ENCODE assay signal across 15 cellular contexts in genomic region chr11:118212131-118212725, GRCh38. TPM values are rescaled to one million over a fixed set of nuclear protein-coding genes. Genes with fewer than 3 reads are reported as not detected.
DNase-seq lines count a peak whose midpoint lies in the region; ATAC-seq and TF ChIP-seq lines count a peak whose summit lies in the region.
"Had no signal": no experiment of that assay in that cellular context is flagged by ENCODE, and none has a peak within 500 bp of the region (broad histone marks: within the 10 kb centered on the region; RNA-seq: fewer than 3 reads in every experiment).

No MANE protein-coding gene starts in this region.

- no peaks in the 10 kb centered on the region for H3K27me3 Mint-ChIP-seq in activated T-helper 2 cell treated with anti-CD3 and anti-CD28 coated beads, Interferon-gamma antibody, Interleukin-2, Interleukin-4, amounts not matched to agents 10 μg/mL and 5 μg/mL and 100 μg/mL, durations not matched to agents 14 hours and 24 hours and 36 hours (ENCODE audit: low read depth)
- no peaks in the 10 kb centered on the region for H3K27me3 Mint-ChIP-seq in Calu3 (ENCODE audit: unreplicated experiment)

- H3K27ac ChIP-seq in dorsolateral prefrontal cortex = peak overlapping the region in 1 of 59 donors; percentile 88

- ATAC-seq in Right ventricle myocardium inferior (peak; percentile 72), GM18909 (IDR thresholded peaks at IDR 0.05; ENCODE audit: poor library complexity, unreplicated experiment) (no peak)
- ATAC-seq: natural killer cell treated with Interleukin-12 subunit alpha and Interleukin-12 subunit beta and Interleukin-15 and Interleukin-18, amount 100 ng/mL, for 72 hours had no signal

- intact Hi-C loops in Right ventricle myocardium inferior (cut with DNase I) = no loop called here
- intact Hi-C loops in cardiac septum (cut with DNase I) = no loop called here
- intact Hi-C loops in activated T-helper 2 cell treated with anti-CD3 and anti-CD28 coated beads, Interferon-gamma antibody, Interleukin-2, Interleukin-4, amounts not matched to agents 10 μg/mL and 5 μg/mL and 100 μg/mL, durations not matched to agents 14 hours and 24 hours and 36 hours (cut with micrococcal nuclease) = no loop called here
- intact Hi-C loops in Calu3 (cut with micrococcal nuclease; ENCODE audit: unreplicated experiment) = no loop called here
- intact Hi-C loops in dorsolateral prefrontal cortex (cut with DNase I) = no loop called here

- H3K4me3 Mint-ChIP-seq in activated T-helper 2 cell treated with anti-CD3 and anti-CD28 coated beads, Interferon-gamma antibody, Interleukin-2, Interleukin-4, amounts not matched to agents 10 μg/mL and 5 μg/mL and 100 μg/mL, durations not matched to agents 14 hours and 24 hours and 36 hours (ENCODE audit: low read depth) = peak overlapping the region; percentile 1
- H3K4me3 Mint-ChIP-seq in Calu3 (ENCODE audit: low read depth, unreplicated experiment) = no peak overlapping the region
- H3K4me3 Mint-ChIP-seq: activated B cell treated with CpG ODN at 0.5 μM for 24 hours had no signal

- peaks cover 82% of the 10 kb centered on the region for H3K36me3 Mint-ChIP-seq in activated T-helper 2 cell treated with anti-CD3 and anti-CD28 coated beads, Interferon-gamma antibody, Interleukin-2, Interleukin-4, amounts not matched to agents 10 μg/mL and 5 μg/mL and 100 μg/mL, durations not matched to agents 14 hours and 24 hours and 36 hours (ENCODE audit: low read depth)
- no peaks in the 10 kb centered on the region for H3K36me3 Mint-ChIP-seq in Calu3 (ENCODE audit: insufficient read depth, unreplicated experiment)
- H3K36me3 Mint-ChIP-seq: natural killer cell treated with Interleukin-12 subunit alpha and Interleukin-12 subunit beta and Interleukin-15 and Interleukin-18, amount 100 ng/mL, for 72 hours had no signal

- BruUV-seq in Calu3 (replicated peaks; lab: Mats Ljungman, UMichigan) = no TSS peak

- CTCF ChIA-PET in Calu3 (lab: Charles Lee) = no interaction called here

- peaks cover 84% of the 10 kb centered on the region for H3K4me1 Mint-ChIP-seq in activated T-helper 2 cell treated with anti-CD3 and anti-CD28 coated beads, Interferon-gamma antibody, Interleukin-2, Interleukin-4, amounts not matched to agents 10 μg/mL and 5 μg/mL and 100 μg/mL, durations not matched to agents 14 hours and 24 hours and 36 hours (ENCODE audit: low read depth)
- peaks cover 24% of the 10 kb centered on the region for H3K4me1 Mint-ChIP-seq in Calu3 (ENCODE audit: low read depth, unreplicated experiment)

- H3K27ac Mint-ChIP-seq in activated T-helper 2 cell treated with anti-CD3 and anti-CD28 coated beads, Interferon-gamma antibody, Interleukin-2, Interleukin-4, amounts not matched to agents 10 μg/mL and 5 μg/mL and 100 μg/mL, durations not matched to agents 14 hours and 24 hours and 36 hours = peak overlapping the region; percentile 97
- no peak overlapping the region for H3K27ac Mint-ChIP-seq in Calu3 (ENCODE audit: unreplicated experiment)
- H3K27ac Mint-ChIP-seq: activated B cell treated with CpG ODN at 0.5 μM for 24 hours had no signal

- no peaks in the 10 kb centered on the region for H3K9me3 Mint-ChIP-seq in activated T-helper 2 cell treated with anti-CD3 and anti-CD28 coated beads, Interferon-gamma antibody, Interleukin-2, Interleukin-4, amounts not matched to agents 10 μg/mL and 5 μg/mL and 100 μg/mL, durations not matched to agents 14 hours and 24 hours and 36 hours
- H3K9me3 Mint-ChIP-seq in Calu3 (ENCODE audit: low read depth, unreplicated experiment) = no peaks in the 10 kb centered on the region
- H3K9me3 Mint-ChIP-seq: activated B cell treated with CpG ODN at 0.5 μM for 24 hours; natural killer cell treated with Interleukin-12 subunit alpha and Interleukin-12 subunit beta and Interleukin-15 and Interleukin-18, amount 100 ng/mL, for 72 hours had no signal

- DNase-seq in Right ventricle myocardium inferior (ENCODE audit: missing footprints) (no peak), cardiac septum (ENCODE audit: low spot score) (no peak), islet precursor cell (peak; percentile 55), Calu3 (no peak), NCI-H774 (lab: John Stamatoyannopoulos, UW) (no peak), dorsolateral prefrontal cortex (no peak)
- no peak for DNase-seq in activated T-helper 2 cell treated with anti-CD3 and anti-CD28 coated beads, Interferon-gamma antibody, Interleukin-2, Interleukin-4, amounts not matched to agents 10 μg/mL and 5 μg/mL and 100 μg/mL, durations not matched to agents 14 hours and 24 hours and 36 hours (ENCODE audit: low spot score)
- DNase-seq: activated B cell treated with CpG ODN at 0.5 μM for 24 hours; amniotic stem cell; KG1; Peyer's patch; stimulated activated CD4-positive, alpha-beta T cell treated with anti-CD3 and anti-CD28 coated beads, Interleukin-15, amount 100 ng/mL, for 24 hours; stimulated activated naive CD4-positive, alpha-beta T cell treated with Interleukin-2 at 50 U/mL for 16 hours had no signal

- H3K27me3 ChIP-seq in dorsolateral prefrontal cortex = peaks cover 0 to 88% (median 4%) of the 10 kb centered on the region in 45 donors
- H3K27me3 ChIP-seq: Peyer's patch had no signal

- no peak for TF ChIP-seq CTCF in Calu3 (IDR thresholded peaks at IDR 0.05; ENCODE audit: unreplicated experiment)
- TF ChIP-seq CTCF in dorsolateral prefrontal cortex (IDR thresholded peaks at IDR 0.05 in 54 of 56, conservative IDR thresholded peaks at IDR 0.05 in 2 of 56; ENCODE audit: low read depth in 1 of 56, partially characterized antibody in 56 of 56) = no peak

- H3K4me3 ChIP-seq in dorsolateral prefrontal cortex = no peak overlapping the region
- H3K4me3 ChIP-seq: Peyer's patch had no signal

RNA-seq across cellular contexts. Expression of gene JAML, which starts 12.6 kb away (rescaled TPM):
- total RNA-seq in Right ventricle myocardium inferior = 3.3 TPM
- 5.4 TPM for total RNA-seq in cardiac septum
- total RNA-seq in activated T-helper 2 cell treated with anti-CD3 and anti-CD28 coated beads, Interferon-gamma antibody, Interleukin-2, Interleukin-4, amounts not matched to agents 10 μg/mL and 5 μg/mL and 100 μg/mL, durations not matched to agents 14 hours and 24 hours and 36 hours = 377 and 389 TPM in 2 replicates
- 0.07 TPM in 1 of 2 replicates, not detected in the other for total RNA-seq in Calu3 (2022)
- 1 to 10 TPM in 54 of 120 experiments, under 1 TPM in 59, not detected in 7; 0.10 to 5.0 (median 0.98) TPM for total RNA-seq in dorsolateral prefrontal cortex

RNA-seq across cellular contexts. Expression of gene SCN2B, which starts 35.8 kb away (rescaled TPM):
- 18.3 TPM for total RNA-seq in Right ventricle myocardium inferior
- total RNA-seq in cardiac septum = 20.0 TPM
- total RNA-seq in activated T-helper 2 cell treated with anti-CD3 and anti-CD28 coated beads, Interferon-gamma antibody, Interleukin-2, Interleukin-4, amounts not matched to agents 10 μg/mL and 5 μg/mL and 100 μg/mL, durations not matched to agents 14 hours and 24 hours and 36 hours = 0.02 TPM in 1 of 2 replicates, not detected in the other
- total RNA-seq in Calu3 (2022) = not detected in 2 replicates
- total RNA-seq in dorsolateral prefrontal cortex = 100 to 1,000 TPM in 3 of 120 experiments, 10 to 100 TPM in 117; 23.2 to 106 (median 68.8) TPM
- total RNA-seq: activated B cell treated with CpG ODN at 0.5 μM for 24 hours; natural killer cell treated with Interleukin-12 subunit alpha and Interleukin-12 subunit beta and Interleukin-15 and Interleukin-18, amount 100 ng/mL, for 72 hours had no signal

RNA-seq across cellular contexts. Expression of gene MPZL3, which starts 39.9 kb away (rescaled TPM):
- total RNA-seq in Right ventricle myocardium inferior (2.2 TPM), cardiac septum (3.8 TPM), Calu3 (2022) (5.9 and 6.9 TPM in 2 replicates), dorsolateral prefrontal cortex (1 to 10 TPM in 50 of 120 experiments, under 1 TPM in 70; 0.24 to 2.4 (median 0.86) TPM)
- 49.5 and 49.7 TPM in 2 replicates for total RNA-seq in activated T-helper 2 cell treated with anti-CD3 and anti-CD28 coated beads, Interferon-gamma antibody, Interleukin-2, Interleukin-4, amounts not matched to agents 10 μg/mL and 5 μg/mL and 100 μg/mL, durations not matched to agents 14 hours and 24 hours and 36 hours

RNA-seq across cellular contexts. Expression of gene MPZL2, which starts 51.9 kb away (rescaled TPM):
- 11.4 TPM for total RNA-seq in Right ventricle myocardium inferior
- 24.2 TPM for total RNA-seq in cardiac septum
- total RNA-seq in activated T-helper 2 cell treated with anti-CD3 and anti-CD28 coated beads, Interferon-gamma antibody, Interleukin-2, Interleukin-4, amounts not matched to agents 10 μg/mL and 5 μg/mL and 100 μg/mL, durations not matched to agents 14 hours and 24 hours and 36 hours = 13.9 and 14.6 TPM in 2 replicates
- 69.6 and 81.7 TPM in 2 replicates for total RNA-seq in Calu3 (2022)
- 10 to 100 TPM in 11 of 120 experiments, 1 to 10 TPM in 98, under 1 TPM in 10, not detected in 1; 0.48 to 22.0 (median 4.5) TPM for total RNA-seq in dorsolateral prefrontal cortex
- total RNA-seq: activated B cell treated with CpG ODN at 0.5 μM for 24 hours had no signal

RNA-seq across cellular contexts. Expression of gene SCN4B, which starts 59.6 kb away (rescaled TPM):
- total RNA-seq in Right ventricle myocardium inferior = 12.6 TPM
- total RNA-seq in cardiac septum = 17.0 TPM
- 0.30 and 0.32 TPM in 2 replicates for total RNA-seq in activated T-helper 2 cell treated with anti-CD3 and anti-CD28 coated beads, Interferon-gamma antibody, Interleukin-2, Interleukin-4, amounts not matched to agents 10 μg/mL and 5 μg/mL and 100 μg/mL, durations not matched to agents 14 hours and 24 hours and 36 hours
- not detected in 2 replicates for total RNA-seq in Calu3 (2022)
- total RNA-seq in dorsolateral prefrontal cortex = 100 to 1,000 TPM in 7 of 120 experiments, 10 to 100 TPM in 113; 16.9 to 139 (median 69.6) TPM
- total RNA-seq: activated B cell treated with CpG ODN at 0.5 μM for 24 hours; natural killer cell treated with Interleukin-12 subunit alpha and Interleukin-12 subunit beta and Interleukin-15 and Interleukin-18, amount 100 ng/mL, for 72 hours had no signal

Comparison
In these comparisons a context has a peak if more than half of its experiments do, and no peak if none do; other contexts are left out.
1. RNA of gene JAML, which starts 12.6 kb away (total RNA-seq): 377 to 389 TPM in activated T-helper 2 cell treated with anti-CD3 and anti-CD28 coated beads, Interferon-gamma antibody, Interleukin-2, Interleukin-4, amounts not matched to agents 10 μg/mL and 5 μg/mL and 100 μg/mL, durations not matched to agents 14 hours and 24 hours and 36 hours; 5.4 TPM in cardiac septum (single experiment), 3.3 TPM in Right ventricle myocardium inferior (single experiment), 0.10 to 5.0 TPM in dorsolateral prefrontal cortex and 0.07 TPM in Calu3; every median in the first group is over 10 times any median in the second.
2. RNA of gene SCN2B, which starts 35.8 kb away (total RNA-seq): 23.2 to 106 TPM in dorsolateral prefrontal cortex, 20.0 TPM in cardiac septum (single experiment) and 18.3 TPM in Right ventricle myocardium inferior (single experiment); 0.02 TPM in activated T-helper 2 cell treated with anti-CD3 and anti-CD28 coated beads, Interferon-gamma antibody, Interleukin-2, Interleukin-4, amounts not matched to agents 10 μg/mL and 5 μg/mL and 100 μg/mL, durations not matched to agents 14 hours and 24 hours and 36 hours and not detected in Calu3; every median in the first group is over 10 times any median in the second.